Comparison of ENCODE assay signal across 2 cellular contexts in genomic region chr5:120991569-120991968, GRCh38.
A peak's percentile ranks its signal among the peaks of the same experiment; 100 is the strongest.
TF ChIP-seq lines count a peak whose summit lies in the region.

No MANE protein-coding gene starts in this region.

TF ChIP-seq in HCT116, 20 proteins besides CTCF, POLR2A, EP300 and RAD21:
- TF ChIP-seq REST (IDR thresholded peaks at IDR 0.05; ENCODE audit: low read depth) (no peak), CEBPB (IDR thresholded peaks at IDR 0.05; ENCODE audit: low read depth) (no peak), YY1 (IDR thresholded peaks at IDR 0.05; ENCODE audit: extremely low read depth, insufficient replicate concordance, low read depth, low read length) (no peak), EZH2phosphoT487 (IDR thresholded peaks at IDR 0.05; ENCODE audit: borderline replicate concordance) (no peak), JUND (IDR thresholded peaks at IDR 0.05) (no peak), ZBTB33 (IDR thresholded peaks at IDR 0.05; ENCODE audit: extremely low read depth, insufficient replicate concordance, low read length) (no peak), ELF1 (IDR thresholded peaks at IDR 0.05; ENCODE audit: borderline replicate concordance, low read depth) (no peak), MAX (IDR thresholded peaks at IDR 0.05) (no peak), SRF (IDR thresholded peaks at IDR 0.05; ENCODE audit: low read depth) (no peak), TCF7L2 (IDR thresholded peaks at IDR 0.05; ENCODE audit: borderline replicate concordance, extremely low read depth, insufficient read depth, insufficient read length) (no peak), EGR1 (IDR thresholded peaks at IDR 0.05; ENCODE audit: low read depth) (no peak), ATF3 (IDR thresholded peaks at IDR 0.05) (no peak), ZNF274 (IDR thresholded peaks at IDR 0.05; ENCODE audit: low read depth, low read length) (no peak)

TF ChIP-seq in SK-N-SH, 30 proteins besides CTCF, POLR2A, EP300 and RAD21 (continued from another document):
- TF ChIP-seq USF2 (IDR thresholded peaks at IDR 0.05; ENCODE audit: borderline replicate concordance, low read depth, low read length) (no peak), POLR2AphosphoS5 (IDR thresholded peaks at IDR 0.05; ENCODE audit: low read depth, low read length) (no peak), RXRA (IDR thresholded peaks at IDR 0.05; ENCODE audit: borderline replicate concordance, low read depth) (no peak), IRF3 (IDR thresholded peaks at IDR 0.05; ENCODE audit: low read depth, low read length) (no peak), MAX (IDR thresholded peaks at IDR 0.05; ENCODE audit: low read depth) (no peak), FOSL2 (IDR thresholded peaks at IDR 0.05; ENCODE audit: borderline replicate concordance, low read depth) (no peak), RFX5 (IDR thresholded peaks at IDR 0.05; ENCODE audit: low read length) (no peak), NRF1 (IDR thresholded peaks at IDR 0.05; ENCODE audit: low read depth, low read length) (no peak), REST (IDR thresholded peaks at IDR 0.05; ENCODE audit: low read depth, low read length) (no peak), RCOR1 (IDR thresholded peaks at IDR 0.05; ENCODE audit: low read length) (peak; percentile 46; the same call in 1 of the 2 replicates), TAF1 (IDR thresholded peaks at IDR 0.05; ENCODE audit: borderline replicate concordance, low read depth, low read length) (no peak), FOXM1 (IDR thresholded peaks at IDR 0.05; ENCODE audit: low read depth) (no peak), EZH2phosphoT487 (IDR thresholded peaks at IDR 0.05; ENCODE audit: borderline replicate concordance, low read depth) (no peak), JUND (IDR thresholded peaks at IDR 0.05) (no peak), GATA2 (CRISPR knock-in tag; IDR thresholded peaks at IDR 0.05) (peak; percentile 78), ELF1 (IDR thresholded peaks at IDR 0.05) (no peak), PBX3 (IDR thresholded peaks at IDR 0.05) (no peak), TCF12 (IDR thresholded peaks at IDR 0.05) (0 out of 2 replicates have a peak, but pooled peaks have one; percentile 9), MXI1 (IDR thresholded peaks at IDR 0.05; ENCODE audit: low read depth, low read length) (no peak), ZBTB33 (IDR thresholded peaks at IDR 0.05; ENCODE audit: borderline replicate concordance, low read depth) (no peak), FOXJ3 (CRISPR knock-in tag; IDR thresholded peaks at IDR 0.05) (no peak), YY1 (IDR thresholded peaks at IDR 0.05; ENCODE audit: low read depth) (no peak), MEF2A (IDR thresholded peaks at IDR 0.05; ENCODE audit: borderline replicate concordance, low read depth) (no peak)
